ENCODE assay signal across 20 cellular contexts in genomic region chr3:129310612-129311011, GRCh38. TPM values are rescaled to one million over a fixed set of nuclear protein-coding genes. Genes with fewer than 3 reads are reported as not detected.
A peak's percentile ranks its signal among the peaks of the same experiment; 100 is the strongest.
DNase-seq lines count a peak whose midpoint lies in the region; ATAC-seq, FAIRE-seq and TF ChIP-seq lines count a peak whose summit lies in the region.
"Had no signal": no experiment of that assay in that cellular context is flagged by ENCODE, and none has a peak within 500 bp of the region (broad histone marks: within the 10 kb centered on the region; RNA-seq: fewer than 3 reads in every experiment).

No MANE protein-coding gene starts in this region.

- no peak for ATAC-seq in HCT116
- ATAC-seq: left lung had no signal

- H3K4me1 Mint-ChIP-seq in endothelial cell (ENCODE audit: unreplicated experiment) (peaks cover 5% of the 10 kb centered on the region), immature natural killer cell (peaks cover 30 to 35% of the 10 kb centered on the region in 2 donors)

- peaks cover 14 to 25% of the 10 kb centered on the region in 2 experiments for H3K4me1 ChIP-seq in HCT116 (ENCODE audit: control insufficient read depth in 1 of 2, insufficient read depth in 2 of 2, low read length in 2 of 2)
- peaks cover 20% of the 10 kb centered on the region for H3K4me1 ChIP-seq in PC-9 (replicated peaks; ENCODE audit: insufficient read depth)
- peaks cover 32% of the 10 kb centered on the region for H3K4me1 ChIP-seq in parathyroid adenoma

- H3K36me3 Mint-ChIP-seq in endothelial cell (ENCODE audit: low read depth, unreplicated experiment) = peaks cover 14% of the 10 kb centered on the region
- H3K36me3 Mint-ChIP-seq in immature natural killer cell = peaks cover 4 to 5% (median 4%) of the 10 kb centered on the region in 3 donors

- BruUV-seq in HCT116 (replicated peaks; lab: Mats Ljungman, UMichigan) (no TSS peak), PC-9 (replicated peaks; lab: Mats Ljungman, UMichigan) (no TSS peak)

- peaks cover 21% of the 10 kb centered on the region; the same call in 1 of the 2 replicates for H3F3A ChIP-seq in PC-9 (ENCODE audit: insufficient read depth, low read depth)

- H3K79me2 ChIP-seq in HCT116 (ENCODE audit: insufficient read depth, low read length) (peaks cover 6% of the 10 kb centered on the region; the same call in 1 of the 2 replicates), PC-9 (ENCODE audit: low read depth) (no peaks in the 10 kb centered on the region; the same call in 1 of the 2 replicates), parathyroid adenoma (no peaks in the 10 kb centered on the region)

- peak overlapping the region; percentile 38; the same call in 1 of the 2 replicates for H3K4me2 ChIP-seq in HCT116 (ENCODE audit: low read length)
- H3K4me2 ChIP-seq in PC-9 = 0 out of 2 replicates have a peak overlapping the region, but pooled peaks have one; percentile 2
- peak overlapping the region; percentile 54 for H3K4me2 ChIP-seq in parathyroid adenoma (ENCODE audit: low read length)

- intact Hi-C loops in HCT116 (cut with micrococcal nuclease) = no loop called here
- intact Hi-C loops in PC-9 (cut with micrococcal nuclease; ENCODE audit: unreplicated experiment) = loop anchor here (5.0 to 10.0 kb wide), 3 partner anchors 33 to 338 kb away; partner anchors contain the start of gene HMCES

- H3K9me3 Mint-ChIP-seq in endothelial cell (ENCODE audit: unreplicated experiment) (no peaks in the 10 kb centered on the region), immature natural killer cell (no peaks in the 10 kb centered on the region)
- H3K9me3 Mint-ChIP-seq: activated naive CD4-positive, alpha-beta T cell treated with anti-CD3 and anti-CD28 coated beads, Interleukin-2, amount 10 ng/mL, durations not matched to agents 7 days and 5 days; HFFc6 had no signal

- H3K36me3 ChIP-seq in HCT116 (ENCODE audit: control insufficient read depth in 1 of 2, insufficient read depth in 2 of 2, low read length in 2 of 2) (no peaks in the 10 kb centered on the region), PC-9 (ENCODE audit: low read depth) (no peaks in the 10 kb centered on the region), parathyroid adenoma (ENCODE audit: control insufficient read depth, insufficient read depth, low read length) (no peaks in the 10 kb centered on the region)
- H3K36me3 ChIP-seq: left lung had no signal

- TF ChIP-seq RAD21 in HCT116 (IDR thresholded peaks at IDR 0.05; ENCODE audit: low read depth) = no peak

- H3K4me3 Mint-ChIP-seq in endothelial cell (ENCODE audit: unreplicated experiment) = peak overlapping the region; percentile 65
- H3K4me3 Mint-ChIP-seq in immature natural killer cell = no peak overlapping the region
- H3K4me3 Mint-ChIP-seq: activated naive CD4-positive, alpha-beta T cell treated with anti-CD3 and anti-CD28 coated beads, Interleukin-2, amount 10 ng/mL, durations not matched to agents 7 days and 5 days; HFFc6 had no signal

- H3K9me2 ChIP-seq in HCT116 (ENCODE audit: insufficient read depth) (no peaks in the 10 kb centered on the region), PC-9 (ENCODE audit: insufficient read depth) (no peaks in the 10 kb centered on the region)

- TF ChIP-seq CTCF in HCT116 (IDR thresholded peaks at IDR 0.05 in 2 of 3, conservative IDR thresholded peaks at IDR 0.05 in 1 of 3; ENCODE audit: borderline replicate concordance in 1 of 3, insufficient read depth in 1 of 3, low read depth in 2 of 3, low read length in 2 of 3) (no peak), PC-9 (conservative IDR thresholded peaks at IDR 0.05) (no peak), endothelial cell (IDR thresholded peaks at IDR 0.05; ENCODE audit: unreplicated experiment) (no peak), parathyroid adenoma (IDR thresholded peaks at IDR 0.05) (no peak)

- H2AFZ ChIP-seq in HCT116 (ENCODE audit: low read depth, low read length, poor library complexity, severe bottlenecking) = no peak overlapping the region
- no peak overlapping the region for H2AFZ ChIP-seq in PC-9
- peak overlapping the region; percentile 59 for H2AFZ ChIP-seq in parathyroid adenoma

- H3K9me3 ChIP-seq in HCT116 (ENCODE audit: control insufficient read depth in 1 of 2, insufficient read depth in 1 of 2, low read depth in 1 of 2, low read length in 2 of 2) (no peaks in the 10 kb centered on the region), PC-9 (ENCODE audit: insufficient read depth, low read depth) (no peaks in the 10 kb centered on the region), parathyroid adenoma (ENCODE audit: control insufficient read depth, low read length) (no peaks in the 10 kb centered on the region)
- H3K9me3 ChIP-seq: left lung had no signal

- H3K27me3 Mint-ChIP-seq in endothelial cell (ENCODE audit: unreplicated experiment) (peaks cover 10% of the 10 kb centered on the region), immature natural killer cell (ENCODE audit: low read depth in 3 of 3) (peaks cover 0 to 7% (median under 1%) of the 10 kb centered on the region in 3 donors)

- H3K4me3 ChIP-seq in HCT116 (replicated peaks in 1 of 2; ENCODE audit: low read depth in 1 of 2, low read length in 2 of 2) (no peak overlapping the region), PC-9 (no peak overlapping the region), parathyroid adenoma (ENCODE audit: low read depth, low read length) (no peak overlapping the region)
- H3K4me3 ChIP-seq: left lung, SK-N-MC had no signal

- FAIRE-seq in frontal cortex (lab: Jason Lieb, UNC) = no peak
- FAIRE-seq: colon, D721Med had no signal

- no peaks in the 10 kb centered on the region for H3K27me3 ChIP-seq in HCT116 (ENCODE audit: insufficient read depth, low read length)
- H3K27me3 ChIP-seq in PC-9 (ENCODE audit: insufficient read depth, low read depth) = no peaks in the 10 kb centered on the region
- no peaks in the 10 kb centered on the region for H3K27me3 ChIP-seq in parathyroid adenoma (ENCODE audit: control insufficient read depth, insufficient read depth, low read length)
- H3K27me3 ChIP-seq: left lung had no signal

- H3K27ac ChIP-seq in HCT116 (ENCODE audit: low read depth, low read length) = no peak overlapping the region
- no peak overlapping the region for H3K27ac ChIP-seq in PC-9
- H3K27ac ChIP-seq in parathyroid adenoma = peak overlapping the region; percentile 82
- H3K27ac ChIP-seq: SK-N-MC had no signal

- H3K27ac Mint-ChIP-seq in endothelial cell (ENCODE audit: unreplicated experiment) = peak overlapping the region; percentile 18
- no peak overlapping the region for H3K27ac Mint-ChIP-seq in immature natural killer cell
- H3K27ac Mint-ChIP-seq: activated naive CD4-positive, alpha-beta T cell treated with anti-CD3 and anti-CD28 coated beads, Interleukin-2, amount 10 ng/mL, durations not matched to agents 7 days and 5 days; HFFc6 had no signal

- H4K20me1 ChIP-seq in HCT116 (ENCODE audit: insufficient read depth) = no peaks in the 10 kb centered on the region
- no peaks in the 10 kb centered on the region for H4K20me1 ChIP-seq in PC-9 (ENCODE audit: insufficient read depth)

- TF ChIP-seq POLR2A in HCT116 (IDR thresholded peaks at IDR 0.05; ENCODE audit: borderline replicate concordance, extremely low read depth, insufficient read depth, insufficient read length) = no peak

- RAD21 ChIA-PET in HCT116 (lab: Charles Lee; ENCODE audit: low non-redundant PET in 1 of 2, low total read pairs in 2 of 2, uncharacterized antibody in 2 of 2, unreplicated experiment in 2 of 2) = interaction anchor here in 1 of 2 experiments (0.6 kb wide), 1 partner anchor 340 kb away, joined by 4 read pairs; no protein-coding TSS in a partner anchor

- POLR2A ChIA-PET in HCT116 (lab: Charles Lee) = no interaction called here
- POLR2A ChIA-PET in PC-9 (lab: Charles Lee; ENCODE audit: unreplicated experiment) = interaction anchor here (0.6 kb wide), 1 partner anchor 190 kb away, joined by 3 read pairs; no protein-coding TSS in a partner anchor

- no peak for DNase-seq in HCT116 (ENCODE audit: low read depth, low spot score)
- no peak for DNase-seq in PC-9
- DNase-seq in endothelial cell (ENCODE audit: low spot score) = no peak
- DNase-seq in immature natural killer cell = no peak
- no peak for DNase-seq in cortex of kidney (lab: John Stamatoyannopoulos, UW)
- no peak for DNase-seq in HUDEP-2 (lab: John Stamatoyannopoulos, UW; ENCODE audit: unreplicated experiment in 76 of 76)
- no peak for DNase-seq in frontal cortex (ENCODE audit: low spot score in 2 of 2)
- DNase-seq: activated CD4-positive, alpha-beta T cell treated with anti-CD3 and anti-CD28 coated beads for 48 hours; activated CD8-positive, alpha-beta memory T cell treated with anti-CD3 and anti-CD28 coated beads, Interleukin-2, amount 50 U/mL, for 4 hours; activated naive CD4-positive, alpha-beta T cell treated with anti-CD3 and anti-CD28 coated beads, Interleukin-2, amount 10 ng/mL, durations not matched to agents 7 days and 5 days; erythroblast; HFFc6; KG1; NCI-H69; stimulated activated CD4-positive, alpha-beta T cell treated with anti-CD3 and anti-CD28 coated beads, Interleukin-4, amount 100 ng/mL, for 24 hours had no signal

- CTCF ChIA-PET in HCT116 (lab: Charles Lee) (interaction anchor here (1.1 kb wide), 1 partner anchor 13 kb away, joined by 3 read pairs; no protein-coding TSS in a partner anchor), PC-9 (lab: Charles Lee) (no interaction called here)

- H3K9ac ChIP-seq in HCT116 (ENCODE audit: low read length) (no peak overlapping the region; the same call in 1 of the 2 replicates), parathyroid adenoma (no peak overlapping the region)

TF ChIP-seq in HCT116, 20 proteins besides CTCF, POLR2A, EP300 and RAD21 (continues in another document):
- TF ChIP-seq POLR2AphosphoS5 (IDR thresholded peaks at IDR 0.05; ENCODE audit: low read depth, low read length) (no peak), ZBTB33 (IDR thresholded peaks at IDR 0.05; ENCODE audit: extremely low read depth, insufficient replicate concordance, low read length) (no peak), ZNF274 (IDR thresholded peaks at IDR 0.05; ENCODE audit: low read depth, low read length) (no peak), SRF (IDR thresholded peaks at IDR 0.05; ENCODE audit: low read depth) (no peak)

RNA-seq across cellular contexts. Expression of gene HMCES, which starts 31.9 kb away (rescaled TPM):
- total RNA-seq in HCT116 (2021; ENCODE audit: unreplicated experiment) (78.9 TPM), PC-9 (2021) (60.9 and 62.7 TPM in 2 replicates), endothelial cell (ENCODE audit: unreplicated experiment) (36.4 TPM), frontal cortex (21.6 TPM)
- 71.7 and 73.4 TPM in 2 replicates for polyA plus RNA-seq in HCT116 (2012)
- 100 to 1,000 TPM in 1 of 3 donors, 10 to 100 TPM in 2; 58.6 to 111 (median 78.1) TPM for polyA plus RNA-seq in immature natural killer cell

Comparison
In these comparisons a context has a peak if more than half of its experiments do, and no peak if none do; other contexts are left out.
1. H3K4me2 ChIP-seq: peak in every context shown above with its lines; median percentile 54 in parathyroid adenoma; 38 in HCT116; 2 in PC-9.